10 cellular contexts compared by ENCODE assay signal in genomic region chr1:230170153-230170547, GRCh38.
DNase-seq lines count a peak whose midpoint lies in the region; ATAC-seq and TF ChIP-seq lines count a peak whose summit lies in the region.
"Had no signal": no experiment of that assay in that cellular context is flagged by ENCODE, and none has a peak within 500 bp of the region (broad histone marks: within the 10 kb centered on the region; RNA-seq: fewer than 3 reads in every experiment).

No MANE protein-coding gene starts in this region.

- no peaks in the 10 kb centered on the region for H3K9me3 ChIP-seq in gastrocnemius medialis

- H3K36me3 Mint-ChIP-seq in activated naive CD8-positive, alpha-beta T cell treated with anti-CD3 and anti-CD28 coated beads, Interleukin-2, amount 50 U/mL, for 24 hours (ENCODE audit: low read depth): no peaks in the 10 kb centered on the region

- DNase-seq in activated naive CD8-positive, alpha-beta T cell treated with anti-CD3 and anti-CD28 coated beads, Interleukin-2, amount 50 U/mL, for 24 hours: no peak
- DNase-seq in gastrocnemius medialis (no peak), G401 (ENCODE audit: low spot score) (no peak), NCI-H774 (lab: John Stamatoyannopoulos, UW) (no peak), putamen (ENCODE audit: low spot score) (no peak)
- DNase-seq: foreskin keratinocyte, NCI-H187 had no signal

- no peaks in the 10 kb centered on the region for H3K27me3 ChIP-seq in gastrocnemius medialis
- H3K27me3 ChIP-seq: foreskin keratinocyte had no signal

- intact Hi-C loops in gastrocnemius medialis (cut with DNase I; ENCODE audit: low total_unique reads): no loop called here

- peak overlapping the region; percentile 71 to 80 (median 77) for H3K27ac ChIP-seq in gastrocnemius medialis
- H3K27ac ChIP-seq: foreskin keratinocyte had no signal

- H3K27ac Mint-ChIP-seq in activated naive CD8-positive, alpha-beta T cell treated with anti-CD3 and anti-CD28 coated beads, Interleukin-2, amount 50 U/mL, for 24 hours: peak overlapping the region; percentile 83

- H3K27me3 Mint-ChIP-seq in activated naive CD8-positive, alpha-beta T cell treated with anti-CD3 and anti-CD28 coated beads, Interleukin-2, amount 50 U/mL, for 24 hours: no peaks in the 10 kb centered on the region

- no peaks in the 10 kb centered on the region for H3K9me3 Mint-ChIP-seq in activated naive CD8-positive, alpha-beta T cell treated with anti-CD3 and anti-CD28 coated beads, Interleukin-2, amount 50 U/mL, for 24 hours

- peaks cover 59% of the 10 kb centered on the region for H3K4me1 Mint-ChIP-seq in activated naive CD8-positive, alpha-beta T cell treated with anti-CD3 and anti-CD28 coated beads, Interleukin-2, amount 50 U/mL, for 24 hours

- no peaks in the 10 kb centered on the region for H3K36me3 ChIP-seq in gastrocnemius medialis

- ATAC-seq in GM18498 (IDR thresholded peaks at IDR 0.05; ENCODE audit: unreplicated experiment) (peak; percentile 41), HG02678 (IDR thresholded peaks at IDR 0.05; ENCODE audit: unreplicated experiment) (peak; percentile 49), gastrocnemius medialis (no peak), GM19328 (IDR thresholded peaks at IDR 0.05; ENCODE audit: unreplicated experiment) (no peak)
- no peak for ATAC-seq in activated naive CD8-positive, alpha-beta T cell treated with anti-CD3 and anti-CD28 coated beads, Interleukin-2, amount 50 U/mL, for 24 hours
- ATAC-seq: foreskin keratinocyte had no signal

- in situ Hi-C loops in gastrocnemius medialis (cut with MboI; ENCODE audit: low sequenced_read_pairs in 4 of 4) (no loop called here), G401 (cut with HindIII; ENCODE audit: low sequenced_read_pairs) (no loop called here)

- H3K4me1 ChIP-seq in gastrocnemius medialis: peaks cover 62 to 71% of the 10 kb centered on the region in 2 donors
- H3K4me1 ChIP-seq: foreskin keratinocyte had no signal

- H3K4me3 Mint-ChIP-seq in activated naive CD8-positive, alpha-beta T cell treated with anti-CD3 and anti-CD28 coated beads, Interleukin-2, amount 50 U/mL, for 24 hours: peak overlapping the region; percentile 34

- peak overlapping the region; percentile 35 to 40 (median 38) for H3K4me3 ChIP-seq in gastrocnemius medialis

- no peak for TF ChIP-seq CTCF in gastrocnemius medialis (IDR thresholded peaks at IDR 0.05 in 4 of 5, conservative IDR thresholded peaks at IDR 0.05 in 1 of 5)

- TF ChIP-seq POLR2A in gastrocnemius medialis (IDR thresholded peaks at IDR 0.05): no peak

Comparison
In these comparisons a context has a peak if more than half of its experiments do, and no peak if none do; other contexts are left out.
1. ATAC-seq: peak in GM18498 (single experiment) and HG02678 (single experiment); none in activated naive CD8-positive, alpha-beta T cell treated with anti-CD3 and anti-CD28 coated beads, Interleukin-2, amount 50 U/mL, for 24 hours (single experiment), gastrocnemius medialis (0 of 2) and GM19328 (single experiment).